Comparison of ENCODE assay signal across 8 cellular contexts in the genomic region with DNA sequence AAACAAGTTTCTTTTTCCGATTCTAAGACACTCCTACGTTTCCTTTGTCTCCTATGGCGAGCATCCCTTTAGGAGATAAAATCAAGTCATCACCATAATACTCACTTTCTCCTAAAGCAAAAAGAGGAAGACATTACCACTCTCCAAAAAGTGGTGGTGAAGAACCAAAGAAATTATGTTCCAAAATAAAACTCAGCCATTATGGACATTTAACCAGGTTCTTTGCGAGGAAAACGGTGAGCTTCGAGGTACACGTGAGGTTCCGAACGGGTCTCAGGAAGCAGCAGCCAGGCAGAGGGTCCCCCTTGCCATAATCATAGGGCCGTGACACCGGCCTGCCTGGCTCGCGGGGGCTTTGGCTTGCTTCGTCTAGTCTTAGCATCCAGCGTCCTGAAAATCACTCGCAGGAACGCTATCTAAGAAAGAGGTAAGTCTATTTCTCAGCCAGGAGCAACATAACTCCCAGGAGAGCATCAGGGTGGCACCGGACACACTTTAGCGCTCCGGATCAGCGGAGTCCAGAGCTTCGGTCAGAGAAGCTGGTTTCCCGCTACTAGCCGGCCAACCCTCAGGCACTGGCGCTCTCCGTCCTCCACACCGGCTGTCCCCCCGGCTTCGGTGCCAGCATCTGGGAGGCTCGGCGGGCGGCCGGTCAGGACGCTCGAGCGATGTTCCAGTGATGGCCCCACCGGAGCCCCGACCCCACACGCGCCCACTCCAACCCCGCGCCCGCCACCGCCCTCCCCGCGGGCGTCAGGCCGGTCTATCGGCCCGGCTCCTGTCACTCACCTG. TPM values are rescaled to one million over a fixed set of nuclear protein-coding genes. Genes with fewer than 3 reads are reported as not detected.
DNase-seq lines count a peak whose midpoint lies in the region; ATAC-seq and TF ChIP-seq lines count a peak whose summit lies in the region.

No MANE protein-coding gene starts in this region.

- peak overlapping the region; percentile 54 to 90 for H3K4me3 ChIP-seq in HCT116 (replicated peaks in 1 of 2; ENCODE audit: low read depth in 1 of 2, low read length in 2 of 2)
- peak overlapping the region; percentile 88 for H3K4me3 ChIP-seq in Loucy (ENCODE audit: low read length, poor library complexity, severe bottlenecking)
- H3K4me3 ChIP-seq in adipocyte (ENCODE audit: low read length), result peak overlapping the region; percentile 85
- peak overlapping the region; percentile 82 for H3K4me3 ChIP-seq in right cardiac atrium (ENCODE audit: low read length)
- H3K4me3 ChIP-seq in sigmoid colon, result peak overlapping the region; percentile 97 to 100 (median 100)

- H2AFZ ChIP-seq in HCT116 (ENCODE audit: low read depth, low read length, poor library complexity, severe bottlenecking) (no peak overlapping the region), Loucy (ENCODE audit: low read length) (peak overlapping the region; percentile 59)

- H3K9me2 ChIP-seq in HCT116 (ENCODE audit: insufficient read depth), result no peaks in the 10 kb centered on the region
- H3K9me2 ChIP-seq in Loucy (replicated peaks; ENCODE audit: low read depth, low read length), result no peaks in the 10 kb centered on the region

- no peak for TF ChIP-seq EP300 in sigmoid colon (IDR thresholded peaks at IDR 0.05)

- H3K4me1 ChIP-seq in HCT116 (ENCODE audit: control insufficient read depth in 1 of 2, insufficient read depth in 2 of 2, low read length in 2 of 2), result peaks cover 7 to 18% of the 10 kb centered on the region in 2 experiments; a peak in 3 of 4 replicates
- H3K4me1 ChIP-seq in Loucy (ENCODE audit: insufficient read depth, low read length, poor library complexity, severe bottlenecking), result peaks cover 44% of the 10 kb centered on the region
- H3K4me1 ChIP-seq in adipocyte (ENCODE audit: control insufficient read depth, insufficient read depth, low read length), result peaks cover 23% of the 10 kb centered on the region
- H3K4me1 ChIP-seq in right cardiac atrium (ENCODE audit: control insufficient read depth, insufficient read depth, low read length), result peaks cover 5% of the 10 kb centered on the region
- peaks cover 0 to 55% (median 55%) of the 10 kb centered on the region in 4 donors for H3K4me1 ChIP-seq in sigmoid colon

- 1% methylated on average over 50 of the region's 50 CpGs for WGBS in right cardiac atrium
- WGBS in sigmoid colon, 2 donors, result 2 to 3% methylated on average over 50 of the region's 50 CpGs

- RAD21 ChIA-PET in HCT116 (lab: Charles Lee; ENCODE audit: low non-redundant PET in 1 of 2, low total read pairs in 2 of 2, uncharacterized antibody in 2 of 2, unreplicated experiment in 2 of 2), result no interaction called here

- TF ChIP-seq CTCF in HCT116 (IDR thresholded peaks at IDR 0.05 in 2 of 3, conservative IDR thresholded peaks at IDR 0.05 in 1 of 3; ENCODE audit: borderline replicate concordance in 1 of 3, insufficient read depth in 1 of 3, low read depth in 2 of 3, low read length in 2 of 3) (no peak), Loucy (conservative IDR thresholded peaks at IDR 0.05; ENCODE audit: low read length) (no peak), sigmoid colon (IDR thresholded peaks at IDR 0.05) (no peak)

- intact Hi-C loops in HCT116 (cut with micrococcal nuclease), result loop anchor here (1.0 kb wide), 1 partner anchor 32 kb away; no protein-coding TSS in a partner anchor
- intact Hi-C loops in right cardiac atrium (cut with DNase I), result no loop called here
- intact Hi-C loops in sigmoid colon (cut with DNase I), result loop anchor here (5.0 kb wide), 1 partner anchor 63 kb away; a partner anchor contains a TSS

- no peaks in the 10 kb centered on the region for H3F3A ChIP-seq in Loucy (ENCODE audit: low read depth)

- TF ChIP-seq POLR2A in HCT116 (IDR thresholded peaks at IDR 0.05; ENCODE audit: borderline replicate concordance, extremely low read depth, insufficient read depth, insufficient read length) (no peak), sigmoid colon (IDR thresholded peaks at IDR 0.05) (no peak)

- no peaks in the 10 kb centered on the region for H3K27me3 ChIP-seq in HCT116 (ENCODE audit: insufficient read depth, low read length)
- no peaks in the 10 kb centered on the region for H3K27me3 ChIP-seq in Loucy (ENCODE audit: insufficient read depth, low read length, poor library complexity, severe bottlenecking)
- H3K27me3 ChIP-seq in adipocyte (replicated peaks; ENCODE audit: control insufficient read depth, insufficient read depth, low read length), result no peaks in the 10 kb centered on the region
- no peaks in the 10 kb centered on the region for H3K27me3 ChIP-seq in right cardiac atrium (ENCODE audit: control insufficient read depth, insufficient read depth)
- no peaks in the 10 kb centered on the region for H3K27me3 ChIP-seq in sigmoid colon

- no TSS peak for BruUV-seq in HCT116 (replicated peaks; lab: Mats Ljungman, UMichigan)

- H3K9ac ChIP-seq in HCT116 (ENCODE audit: low read length) (peak overlapping the region; percentile 89), Loucy (ENCODE audit: low read depth, low read length, poor library complexity, severe bottlenecking) (peak overlapping the region; percentile 80), adipocyte (ENCODE audit: low read length) (peak overlapping the region; percentile 90)

- H3K36me3 ChIP-seq in HCT116 (ENCODE audit: control insufficient read depth in 1 of 2, insufficient read depth in 2 of 2, low read length in 2 of 2) (peaks cover 3 to 7% of the 10 kb centered on the region in 2 experiments; a peak in 3 of 4 replicates), Loucy (ENCODE audit: insufficient read depth, low read length) (no peaks in the 10 kb centered on the region), adipocyte (ENCODE audit: control insufficient read depth, insufficient read depth, low read length, severe bottlenecking) (peaks cover 7% of the 10 kb centered on the region), sigmoid colon (peaks cover 0 to 36% (median 0%) of the 10 kb centered on the region in 4 donors)

- CTCF ChIA-PET in HCT116 (lab: Charles Lee), result interaction anchor here (0.5 to 2.9 kb wide), 2 partner anchors 17 to 361 kb away, joined by 3 to 15 read pairs; a partner anchor contains a TSS

- POLR2A ChIA-PET in HCT116 (lab: Charles Lee), result interaction anchor here (0.6 to 1.1 kb wide), 3 partner anchors 8 to 17 kb away, joined by 3 to 4 read pairs (median 4); no protein-coding TSS in a partner anchor

- DNase-seq in NCI-H82 (lab: John Stamatoyannopoulos, UW), result peak; percentile 38
- DNase-seq in NCI-H82 treated with DMSO at 0.1 percent for 48 hours (lab: John Stamatoyannopoulos, UW; ENCODE audit: unreplicated experiment), result no peak
- no peak for DNase-seq in HCT116 (ENCODE audit: low read depth, low spot score)
- peak; percentile 70 for DNase-seq in adipocyte (ENCODE audit: low read depth)
- DNase-seq in right cardiac atrium, result peak in 2 of 3 donors; percentile 49 to 74
- peak; percentile 76 for DNase-seq in sigmoid colon
- no peak for DNase-seq in NCI-H524 (lab: John Stamatoyannopoulos, UW)

- H3K79me2 ChIP-seq in HCT116 (ENCODE audit: insufficient read depth, low read length) (peaks cover 53% of the 10 kb centered on the region), Loucy (ENCODE audit: insufficient read depth, low read length) (peaks cover 57% of the 10 kb centered on the region)

- peak overlapping the region; percentile 97 for H3K4me2 ChIP-seq in HCT116 (ENCODE audit: low read length)
- H3K4me2 ChIP-seq in Loucy (ENCODE audit: low read depth, low read length, poor library complexity, severe bottlenecking), result peak overlapping the region; percentile 89

- H3K27ac ChIP-seq in HCT116 (ENCODE audit: low read depth, low read length), result peak overlapping the region; percentile 73
- peak overlapping the region; percentile 69 for H3K27ac ChIP-seq in right cardiac atrium (ENCODE audit: low read length)
- peak overlapping the region; percentile 93 to 99 (median 99) for H3K27ac ChIP-seq in sigmoid colon

- ATAC-seq in HCT116 (peak; percentile 46), right cardiac atrium (peak; percentile 59 to 65)

- no peaks in the 10 kb centered on the region for H3K9me3 ChIP-seq in HCT116 (ENCODE audit: control insufficient read depth in 1 of 2, insufficient read depth in 1 of 2, low read depth in 1 of 2, low read length in 2 of 2)
- H3K9me3 ChIP-seq in Loucy (ENCODE audit: insufficient read depth, low read depth, low read length), result no peaks in the 10 kb centered on the region
- no peaks in the 10 kb centered on the region for H3K9me3 ChIP-seq in adipocyte (ENCODE audit: control insufficient read depth, low read length)
- H3K9me3 ChIP-seq in right cardiac atrium (ENCODE audit: control insufficient read depth, low read length), result no peaks in the 10 kb centered on the region
- no peaks in the 10 kb centered on the region for H3K9me3 ChIP-seq in sigmoid colon

- no peaks in the 10 kb centered on the region for H4K20me1 ChIP-seq in HCT116 (ENCODE audit: insufficient read depth)
- H4K20me1 ChIP-seq in Loucy (ENCODE audit: insufficient read depth, low read length, poor library complexity, severe bottlenecking), result no peaks in the 10 kb centered on the region

- no peak for TF ChIP-seq RAD21 in HCT116 (IDR thresholded peaks at IDR 0.05; ENCODE audit: low read depth)

TF ChIP-seq in HCT116, 20 proteins besides CTCF, POLR2A, EP300 and RAD21 (continues in another document):
- no peak for TF ChIP-seq FOSL1 (IDR thresholded peaks at IDR 0.05; ENCODE audit: low read depth)
- TF ChIP-seq JUND (IDR thresholded peaks at IDR 0.05), result no peak
- no peak for TF ChIP-seq CBX3 (IDR thresholded peaks at IDR 0.05; ENCODE audit: low read depth)
- TF ChIP-seq ELF1 (IDR thresholded peaks at IDR 0.05; ENCODE audit: borderline replicate concordance, low read depth), result no peak
- no peak for TF ChIP-seq ZNF274 (IDR thresholded peaks at IDR 0.05; ENCODE audit: low read depth, low read length)

RNA-seq across cellular contexts. Expression of a gene that starts 0.6 kb away (rescaled TPM):
- total RNA-seq in HCT116 (2021; ENCODE audit: unreplicated experiment) (30.6 TPM), right cardiac atrium (10 to 100 TPM; 18.4 to 24.0 (median 21.7) TPM), sigmoid colon (10 to 100 TPM; 29.1 to 37.1 (median 33.7) TPM)
- polyA plus RNA-seq in HCT116 (2012), result 19.2 and 31.8 TPM in 2 replicates
- polyA plus RNA-seq in right cardiac atrium (14.6 TPM), sigmoid colon (10 to 100 TPM; 13.8 to 27.1 (median 21.0) TPM)

RNA-seq across cellular contexts. Expression of a gene that starts 13.9 kb away (rescaled TPM):
- not detected for total RNA-seq in HCT116 (2021; ENCODE audit: unreplicated experiment)
- polyA plus RNA-seq in HCT116 (2012), result 0.22 and 0.90 TPM in 2 replicates
- total RNA-seq in right cardiac atrium, result under 1 TPM in 1 of 4 donors, not detected in 3; 0.29 TPM
- polyA plus RNA-seq in right cardiac atrium, result 0.07 TPM
- 1 to 10 TPM in 1 of 4 donors, under 1 TPM in 2, not detected in 1; 0.27 to 1.1 (median 0.99) TPM for total RNA-seq in sigmoid colon
- under 1 TPM in 1 of 3 donors, not detected in 2; 0.16 TPM for polyA plus RNA-seq in sigmoid colon

RNA-seq across cellular contexts. Expression of a gene that starts 17.3 kb away (rescaled TPM):
- total RNA-seq in HCT116 (2021; ENCODE audit: unreplicated experiment) (1.6 TPM), right cardiac atrium (1 to 10 TPM; 2.2 to 6.4 (median 4.6) TPM), sigmoid colon (1 to 10 TPM in 3 of 4 donors, under 1 TPM in 1; 0.95 to 5.0 (median 4.1) TPM)
- polyA plus RNA-seq in HCT116 (2012), result 1.3 and 2.4 TPM in 2 replicates
- polyA plus RNA-seq in right cardiac atrium (3.9 TPM), sigmoid colon (1 to 10 TPM in 1 of 3 donors, under 1 TPM in 1, not detected in 1; 0.60 to 3.5 TPM)

RNA-seq across cellular contexts. Expression of a gene that starts 28.0 kb away (rescaled TPM):
- 2.6 TPM for total RNA-seq in HCT116 (2021; ENCODE audit: unreplicated experiment)
- 0.83 and 2.6 TPM in 2 replicates for polyA plus RNA-seq in HCT116 (2012)
- 10 to 100 TPM; 25.5 to 40.5 (median 38.2) TPM for total RNA-seq in right cardiac atrium
- polyA plus RNA-seq in right cardiac atrium, result 25.1 TPM
- total RNA-seq in sigmoid colon, result 10 to 100 TPM; 28.5 to 74.2 (median 55.7) TPM
- polyA plus RNA-seq in sigmoid colon, result 10 to 100 TPM; 15.6 to 92.6 (median 22.9) TPM

Comparison
In these comparisons a context has a peak if more than half of its experiments do, and no peak if none do; other contexts are left out.
1. DNase-seq: peak in NCI-H82 (single experiment), adipocyte (single experiment), right cardiac atrium (2 of 3) and sigmoid colon (single experiment); none in NCI-H82 treated with DMSO at 0.1 percent for 48 hours (single experiment), HCT116 (single experiment) and NCI-H524 (0 of 2).
2. intact Hi-C loops: an anchor here in HCT116 (1.0 kb wide) and sigmoid colon (5.0 kb wide); none called in right cardiac atrium.
3. Peak in every context shown above with its lines, with median percentiles within 50 percentile points of each other: H3K27ac ChIP-seq, H3K4me3 ChIP-seq and H3K9ac ChIP-seq.